ENCODE assay signal across 12 cellular contexts in the genomic region with DNA sequence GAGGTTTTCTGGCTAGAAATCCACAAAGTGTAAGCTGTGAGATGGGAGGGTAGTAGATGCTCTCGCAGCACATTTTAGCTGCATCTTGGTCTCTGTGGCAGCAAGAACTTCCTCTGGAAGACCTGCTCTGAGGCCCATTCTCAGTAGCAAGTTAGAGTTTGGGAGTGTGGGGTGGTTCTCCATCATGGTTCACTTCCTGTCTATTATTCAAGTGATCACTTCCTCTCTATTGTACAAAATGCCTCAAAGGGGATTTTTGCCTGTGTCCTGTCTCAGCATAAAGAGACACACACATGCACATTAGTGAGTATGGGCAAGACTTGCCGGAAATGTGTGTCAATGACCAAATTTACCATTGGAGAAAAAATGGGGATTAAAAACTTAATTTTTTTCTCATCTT. TPM values are rescaled to one million over a fixed set of nuclear protein-coding genes. Genes with fewer than 3 reads are reported as not detected.
A peak's percentile ranks its signal among the peaks of the same experiment; 100 is the strongest.
DNase-seq lines count a peak whose midpoint lies in the region; ATAC-seq and TF ChIP-seq lines count a peak whose summit lies in the region.
"Had no signal": no experiment of that assay in that cellular context is flagged by ENCODE, and none has a peak within 500 bp of the region (broad histone marks: within the 10 kb centered on the region; RNA-seq: fewer than 3 reads in every experiment).

No MANE protein-coding gene starts in this region.

- H3K4me1 Mint-ChIP-seq in CD8-positive, alpha-beta T cell (ENCODE audit: low read depth): peaks cover 13% of the 10 kb centered on the region

- POLR2A ChIA-PET in CD8-positive, alpha-beta T cell (lab: Charles Lee): no interaction called here
- POLR2A ChIA-PET in OCI-LY7 (lab: Charles Lee): no interaction called here

- no peak overlapping the region for H3K4me3 Mint-ChIP-seq in CD8-positive, alpha-beta T cell
- H3K4me3 Mint-ChIP-seq: CD14-positive monocyte, HFFc6 had no signal

- no peaks in the 10 kb centered on the region for H4K20me1 ChIP-seq in OCI-LY7 (ENCODE audit: insufficient read depth, low read length)

- ATAC-seq in CD8-positive, alpha-beta T cell: peak; percentile 56
- ATAC-seq in GM19043 (IDR thresholded peaks at IDR 0.05; ENCODE audit: low read depth, unreplicated experiment) (peak; percentile 90), HG02973 (IDR thresholded peaks at IDR 0.05; ENCODE audit: unreplicated experiment) (peak; percentile 93)

- BruUV-seq in OCI-LY7 (replicated peaks; lab: Mats Ljungman, UMichigan): no TSS peak

- TF ChIP-seq CTCF in CD8-positive, alpha-beta T cell (IDR thresholded peaks at IDR 0.05): no peak
- TF ChIP-seq CTCF in OCI-LY7 (conservative IDR thresholded peaks at IDR 0.05; ENCODE audit: low read length): no peak

- H3K79me2 ChIP-seq in OCI-LY7 (ENCODE audit: insufficient read depth, low read depth, low read length): no peaks in the 10 kb centered on the region

- H3K36me3 ChIP-seq in CD8-positive, alpha-beta T cell (ENCODE audit: insufficient read depth, low read length): no peaks in the 10 kb centered on the region
- no peaks in the 10 kb centered on the region for H3K36me3 ChIP-seq in OCI-LY7 (ENCODE audit: insufficient read depth, low read length)

- no peak overlapping the region for H3K27ac ChIP-seq in CD8-positive, alpha-beta T cell (ENCODE audit: low read depth, low read length)
- H3K27ac ChIP-seq in OCI-LY7 (ENCODE audit: low read depth, low read length, poor library complexity, severe bottlenecking): peak overlapping the region; percentile 27

- H3K4me2 ChIP-seq in OCI-LY7 (ENCODE audit: low read length): peak overlapping the region; percentile 31

- no peaks in the 10 kb centered on the region for H3K36me3 Mint-ChIP-seq in CD8-positive, alpha-beta T cell
- H3K36me3 Mint-ChIP-seq: CD14-positive monocyte had no signal

- no peak for DNase-seq in CD8-positive, alpha-beta T cell
- DNase-seq in OCI-LY7 (ENCODE audit: low spot score) (peak; percentile 77), NCI-H128 (lab: John Stamatoyannopoulos, UW; ENCODE audit: unreplicated experiment) (no peak), NCI-H748 treated with DMSO at 0.1 percent for 48 hours (lab: John Stamatoyannopoulos, UW) (no peak), inferior parietal cortex (ENCODE audit: extremely low spot score) (no peak), iPS-NIHi7 (ENCODE audit: extremely low spot score) (no peak)
- DNase-seq: activated CD8-positive, alpha-beta memory T cell treated with anti-CD3 and anti-CD28 coated beads, Interleukin-2, amount 50 U/mL, for 4 hours; HFFc6; NK-92 treated with Interleukin-12 subunit alpha and Interleukin-12 subunit beta, amount 100 ng/mL, for 24 hours had no signal

- no peaks in the 10 kb centered on the region for H3K27me3 Mint-ChIP-seq in CD8-positive, alpha-beta T cell (ENCODE audit: low read depth)

- CTCF ChIA-PET in CD8-positive, alpha-beta T cell (lab: Charles Lee): no interaction called here
- CTCF ChIA-PET in OCI-LY7 (lab: Charles Lee; ENCODE audit: unreplicated experiment): interaction anchor here (0.6 kb wide), 1 partner anchor 195 kb away, joined by 3 read pairs; no protein-coding TSS in a partner anchor

- no peaks in the 10 kb centered on the region for H3K9me3 ChIP-seq in CD8-positive, alpha-beta T cell (ENCODE audit: low read length)
- H3K9me3 ChIP-seq in OCI-LY7 (ENCODE audit: low read length): peaks cover 8% of the 10 kb centered on the region; the same call in 1 of the 2 replicates

- peak overlapping the region; percentile 88 for H2AFZ ChIP-seq in OCI-LY7 (ENCODE audit: low read length)

- no peaks in the 10 kb centered on the region for H3K9me3 Mint-ChIP-seq in CD8-positive, alpha-beta T cell
- H3K9me3 Mint-ChIP-seq: HFFc6 had no signal

- H3K27me3 ChIP-seq in CD8-positive, alpha-beta T cell (ENCODE audit: insufficient read depth, low read length): no peaks in the 10 kb centered on the region

- no peaks in the 10 kb centered on the region for H3K9me2 ChIP-seq in OCI-LY7 (ENCODE audit: insufficient read depth, low read length)

- H3K27ac Mint-ChIP-seq in CD8-positive, alpha-beta T cell: peak overlapping the region; percentile 83
- H3K27ac Mint-ChIP-seq: HFFc6 had no signal

- no peak overlapping the region for H3K4me3 ChIP-seq in CD8-positive, alpha-beta T cell (ENCODE audit: low read depth, low read length)
- no peak overlapping the region for H3K4me3 ChIP-seq in OCI-LY7 (ENCODE audit: low read depth, low read length, poor library complexity, severe bottlenecking)

- H3K4me1 ChIP-seq in CD8-positive, alpha-beta T cell (ENCODE audit: insufficient read depth, low read length): peaks cover 10% of the 10 kb centered on the region
- peaks cover 28% of the 10 kb centered on the region for H3K4me1 ChIP-seq in OCI-LY7 (ENCODE audit: insufficient read depth, low read length, poor library complexity, severe bottlenecking)

- intact Hi-C loops in CD8-positive, alpha-beta T cell (cut with DNase I, micrococcal nuclease): no loop called here
- intact Hi-C loops in OCI-LY7 (cut with micrococcal nuclease; ENCODE audit: unreplicated experiment): loop anchor here (5.0 kb wide), 2 partner anchors 164 to 224 kb away; a partner anchor contains a TSS

RNA-seq across cellular contexts. Expression of a gene that starts 42.5 kb away (rescaled TPM):
- 10 to 100 TPM; 16.7 to 17.8 TPM for total RNA-seq in CD8-positive, alpha-beta T cell
- 16.0 and 17.7 TPM in 2 replicates for total RNA-seq in OCI-LY7 (2014; rRNA removed; shearing (Covaris generic))
- total RNA-seq in OCI-LY7 (2022): 37.8 and 40.6 TPM in 2 replicates
